Comparison of ENCODE assay signal across 8 cellular contexts in genomic region chr4:158902280-158903078, GRCh38.
DNase-seq lines count a peak whose midpoint lies in the region; ATAC-seq, FAIRE-seq and TF ChIP-seq lines count a peak whose summit lies in the region.
"Not testable (repeated sequence)": the region's sequence is repeated elsewhere in the genome, so short reads cannot be mapped to it uniquely, and the experiment has no call there.

No MANE protein-coding gene starts in this region.

- H3K27me3 ChIP-seq in neuronal stem cell (ENCODE audit: control insufficient read depth in 3 of 3, insufficient read depth in 3 of 3, low read depth in 1 of 3, low read length in 3 of 3) = not testable (repeated sequence)

- not testable (repeated sequence) for H2BK15ac ChIP-seq in neuronal stem cell (ENCODE audit: low read length)

- H3K27ac ChIP-seq in A549 = peak overlapping the region; percentile 69 to 82
- not testable (repeated sequence) for H3K27ac ChIP-seq in neuronal stem cell (replicated peaks; ENCODE audit: low read length)

- not testable (repeated sequence) for H2AFZ ChIP-seq in neuronal stem cell (ENCODE audit: low read length)

- H4K8ac ChIP-seq in neuronal stem cell (ENCODE audit: low read depth, low read length) = not testable (repeated sequence)

- 55% methylated on average over 9 of the region's 14 CpGs for WGBS in A549 (ENCODE audit: missing lambda C conversion rate)
- no CpG with 5 or more reads among the region's 14 CpGs for WGBS in neuronal stem cell (ENCODE audit: extremely low coverage in 2 of 2, insufficient read length in 2 of 2, insufficient replicate concordance in 1 of 2), 2 donors

- not testable (repeated sequence) for TF ChIP-seq CTCF in A549 (IDR thresholded peaks at IDR 0.05)
- TF ChIP-seq CTCF in epithelial cell of proximal tubule (conservative IDR thresholded peaks at IDR 0.05; ENCODE audit: low read depth, low read length) = peak; percentile 22

- peaks cover 0 to 33% of the 10 kb centered on the region in 2 donors for H3K36me3 ChIP-seq in neuronal stem cell (replicated peaks in 1 of 2; ENCODE audit: control insufficient read depth in 2 of 2, insufficient read depth in 2 of 2, low read length in 2 of 2)

- not testable (repeated sequence) for FAIRE-seq in A549 (lab: Jason Lieb, UNC)

- not testable (repeated sequence) for H3K18ac ChIP-seq in neuronal stem cell (ENCODE audit: low read length)

- POLR2A ChIA-PET in A549 (lab: Yijun Ruan, JAX) = interaction anchor here (0.6 to 0.7 kb wide), 2 partner anchors 46 to 94 kb away, joined by 3 to 4 read pairs; no protein-coding TSS in a partner anchor

- H3K36me3 Mint-ChIP-seq in T-helper 1 cell treated with Interleukin-12 subunit alpha and Interleukin-12 subunit beta and Interleukin-4 antibody, amounts not matched to agents 30 μg/mL and 1 μg/mL, for 36 hours (ENCODE audit: low read depth) = peaks cover 69% of the 10 kb centered on the region

- H2BK5ac ChIP-seq in neuronal stem cell (ENCODE audit: low read length) = not testable (repeated sequence)

- not testable (repeated sequence) for H3K79me1 ChIP-seq in neuronal stem cell (ENCODE audit: low read depth, low read length)

- H3K14ac ChIP-seq in neuronal stem cell (ENCODE audit: low read length) = not testable (repeated sequence)

- not testable (repeated sequence) for H3K9ac ChIP-seq in neuronal stem cell (ENCODE audit: low read depth, low read length, poor library complexity)

- not testable (repeated sequence) for H2BK120ac ChIP-seq in neuronal stem cell (ENCODE audit: low read depth, low read length)

- H3K9me3 Mint-ChIP-seq in T-helper 1 cell treated with Interleukin-12 subunit alpha and Interleukin-12 subunit beta and Interleukin-4 antibody, amounts not matched to agents 30 μg/mL and 1 μg/mL, for 36 hours = peaks cover 31% of the 10 kb centered on the region

- H3K4me1 ChIP-seq in A549 (peaks cover 20% of the 10 kb centered on the region), neuronal stem cell (ENCODE audit: control insufficient read depth in 2 of 2, insufficient read depth in 1 of 2, low read depth in 1 of 2, low read length in 2 of 2) (peaks cover 0 to 11% of the 10 kb centered on the region in 2 donors)

- H4K91ac ChIP-seq in neuronal stem cell (ENCODE audit: low read depth, low read length, poor library complexity) = not testable (repeated sequence)

- CTCF ChIA-PET in A549 (lab: Yijun Ruan, JAX) = interaction anchor here (1.2 to 1.6 kb wide), 3 partner anchors 13 to 44 kb away, joined by 3 to 4 read pairs (median 3); no protein-coding TSS in a partner anchor

- H3K4ac ChIP-seq in neuronal stem cell (ENCODE audit: low read length) = not testable (repeated sequence)

- H3K4me3 ChIP-seq in A549; epithelial cell of proximal tubule (ENCODE audit: low read depth, low read length); neuronal stem cell (ENCODE audit: low read length in 2 of 2): not testable (repeated sequence)

- H3K4me3 Mint-ChIP-seq in T-helper 1 cell treated with Interleukin-12 subunit alpha and Interleukin-12 subunit beta and Interleukin-4 antibody, amounts not matched to agents 30 μg/mL and 1 μg/mL, for 36 hours = not testable (repeated sequence)

- not testable (repeated sequence) for H3K9me3 ChIP-seq in A549; neuronal stem cell (replicated peaks in 1 of 2; ENCODE audit: control insufficient read depth in 2 of 2, insufficient read depth in 1 of 2, low read depth in 1 of 2, low read length in 2 of 2)

- TF ChIP-seq RAD21 in A549 (conservative IDR thresholded peaks at IDR 0.05 in 1 of 2, IDR thresholded peaks at IDR 0.05 in 1 of 2) = not testable (repeated sequence)

- DNase-seq in A549 (ENCODE audit: low read depth in 1 of 2, low spot score in 1 of 2) (peak; percentile 4 to 78), HCEC 1CT (peak; percentile 76), NCI-H226 (peak; percentile 21), epithelial cell of proximal tubule (ENCODE audit: low read depth) (peak; percentile 20), iPS-NIHi11 (ENCODE audit: low spot score) (peak; percentile 19), neuronal stem cell (ENCODE audit: low spot score) (peak; percentile 32)
- DNase-seq in activated naive CD4-positive, alpha-beta T cell treated with Interleukin-2 at 50 U/mL for 16 hours = peak; percentile 3

- H3K4me2 ChIP-seq in A549 = peak overlapping the region; percentile 63
- not testable (repeated sequence) for H3K4me2 ChIP-seq in neuronal stem cell (ENCODE audit: insufficient read depth, low read length, poor library complexity, severe bottlenecking)

- peak overlapping the region; percentile 47 for H3K27ac Mint-ChIP-seq in T-helper 1 cell treated with Interleukin-12 subunit alpha and Interleukin-12 subunit beta and Interleukin-4 antibody, amounts not matched to agents 30 μg/mL and 1 μg/mL, for 36 hours

- H2BK12ac ChIP-seq in neuronal stem cell (ENCODE audit: low read length) = not testable (repeated sequence)

- TF ChIP-seq POLR2A in A549 (IDR thresholded peaks at IDR 0.05; ENCODE audit: low read length) = not testable (repeated sequence)

- not testable (repeated sequence) for H2AK5ac ChIP-seq in neuronal stem cell (ENCODE audit: low read depth, low read length)

- peaks cover 40% of the 10 kb centered on the region for H3K4me1 Mint-ChIP-seq in T-helper 1 cell treated with Interleukin-12 subunit alpha and Interleukin-12 subunit beta and Interleukin-4 antibody, amounts not matched to agents 30 μg/mL and 1 μg/mL, for 36 hours (ENCODE audit: low read depth)

- not testable (repeated sequence) for TF ChIP-seq EP300 in A549 (IDR thresholded peaks at IDR 0.05)

- not testable (repeated sequence) for H3K27me3 Mint-ChIP-seq in T-helper 1 cell treated with Interleukin-12 subunit alpha and Interleukin-12 subunit beta and Interleukin-4 antibody, amounts not matched to agents 30 μg/mL and 1 μg/mL, for 36 hours (ENCODE audit: low read depth)

- H3K23ac ChIP-seq in neuronal stem cell (ENCODE audit: low read depth, low read length, poor library complexity) = not testable (repeated sequence)

- peak in 1 of 2 experiments; percentile 87; a peak in 3 of 6 replicates for ATAC-seq in A549

TF ChIP-seq in A549, 52 proteins besides CTCF, POLR2A, EP300 and RAD21:
- TF ChIP-seq GATA3 (IDR thresholded peaks at IDR 0.05; ENCODE audit: borderline replicate concordance) (0 out of 2 replicates have a peak, but pooled peaks have one; percentile 31), FOSL2 (CRISPR knock-in tag; IDR thresholded peaks at IDR 0.05) (peak; percentile 11; the same call in 1 of the 2 replicates)
- TF ChIP-seq FOSL2 (IDR thresholded peaks at IDR 0.05) = not testable (repeated sequence)
TF ChIP-seq in A549: peak in this region for 2; not testable (repeated sequence) for 50.

Comparison
In these comparisons a context has a peak if more than half of its experiments do, and no peak if none do; other contexts are left out.
1. DNase-seq: peak in every context shown above with its lines; median percentile 76 in HCEC 1CT; 41 in A549; 32 in neuronal stem cell; 21 in NCI-H226; 20 in epithelial cell of proximal tubule; 19 in iPS-NIHi11; 3 in activated naive CD4-positive, alpha-beta T cell treated with Interleukin-2 at 50 U/mL for 16 hours.